Comparison of ENCODE assay signal across 6 cellular contexts in genomic region chr16:23508589-23509440, GRCh38. TPM values are rescaled to one million over a fixed set of nuclear protein-coding genes. Genes with fewer than 3 reads are reported as not detected.
DNase-seq lines count a peak whose midpoint lies in the region; ATAC-seq and TF ChIP-seq lines count a peak whose summit lies in the region.

No MANE protein-coding gene starts in this region.

- peak in 1 of 2 experiments; percentile 52 for DNase-seq in HL-60 (ENCODE audit: low read depth in 1 of 2, low spot score in 1 of 2)
- no peak for DNase-seq in activated T-helper 2 cell treated with anti-CD3 and anti-CD28 coated beads, Interferon-gamma antibody, Interleukin-2, Interleukin-4, amounts not matched to agents 10 μg/mL and 5 μg/mL and 100 μg/mL, durations not matched to agents 14 hours and 24 hours and 36 hours (ENCODE audit: low spot score)
- no peak for DNase-seq in memory B cell (ENCODE audit: low spot score in 2 of 2)
- DNase-seq in NCI-H187 (lab: John Stamatoyannopoulos, UW), result no peak

- ATAC-seq in memory B cell (ENCODE audit: low read depth) (no peak), HG02610 (IDR thresholded peaks at IDR 0.05; ENCODE audit: unreplicated experiment) (no peak), GM21447 (IDR thresholded peaks at IDR 0.05; ENCODE audit: unreplicated experiment) (no peak)

- peaks cover 34% of the 10 kb centered on the region for H3K36me3 Mint-ChIP-seq in activated T-helper 2 cell treated with anti-CD3 and anti-CD28 coated beads, Interferon-gamma antibody, Interleukin-2, Interleukin-4, amounts not matched to agents 10 μg/mL and 5 μg/mL and 100 μg/mL, durations not matched to agents 14 hours and 24 hours and 36 hours (ENCODE audit: low read depth)
- peaks cover 14% of the 10 kb centered on the region for H3K36me3 Mint-ChIP-seq in memory B cell

- peak overlapping the region; percentile 90 for H3K27ac Mint-ChIP-seq in activated T-helper 2 cell treated with anti-CD3 and anti-CD28 coated beads, Interferon-gamma antibody, Interleukin-2, Interleukin-4, amounts not matched to agents 10 μg/mL and 5 μg/mL and 100 μg/mL, durations not matched to agents 14 hours and 24 hours and 36 hours
- peak overlapping the region; percentile 87 for H3K27ac Mint-ChIP-seq in memory B cell

- H3K27me3 Mint-ChIP-seq in activated T-helper 2 cell treated with anti-CD3 and anti-CD28 coated beads, Interferon-gamma antibody, Interleukin-2, Interleukin-4, amounts not matched to agents 10 μg/mL and 5 μg/mL and 100 μg/mL, durations not matched to agents 14 hours and 24 hours and 36 hours (ENCODE audit: low read depth), result no peaks in the 10 kb centered on the region
- no peaks in the 10 kb centered on the region for H3K27me3 Mint-ChIP-seq in memory B cell

- H3K27me3 ChIP-seq in HL-60 (ENCODE audit: insufficient read depth, poor library complexity, severe bottlenecking), result no peaks in the 10 kb centered on the region

- TF ChIP-seq CTCF in HL-60 (IDR thresholded peaks at IDR 0.05; ENCODE audit: insufficient read depth, low read length), result no peak

- H3K9me3 Mint-ChIP-seq in activated T-helper 2 cell treated with anti-CD3 and anti-CD28 coated beads, Interferon-gamma antibody, Interleukin-2, Interleukin-4, amounts not matched to agents 10 μg/mL and 5 μg/mL and 100 μg/mL, durations not matched to agents 14 hours and 24 hours and 36 hours, result no peaks in the 10 kb centered on the region
- no peaks in the 10 kb centered on the region for H3K9me3 Mint-ChIP-seq in memory B cell

- intact Hi-C loops in activated T-helper 2 cell treated with anti-CD3 and anti-CD28 coated beads, Interferon-gamma antibody, Interleukin-2, Interleukin-4, amounts not matched to agents 10 μg/mL and 5 μg/mL and 100 μg/mL, durations not matched to agents 14 hours and 24 hours and 36 hours (cut with micrococcal nuclease), result loop anchor here (1.0 to 10.0 kb wide), 4 partner anchors 48 to 136 kb away; partner anchors contain the start of genes COG7, DCTN5, EARS2 and NDUFAB1

- H3K4me3 ChIP-seq in HL-60 (replicated peaks; ENCODE audit: insufficient read depth, low read length), result peak overlapping the region; percentile 70

- H3K4me1 Mint-ChIP-seq in activated T-helper 2 cell treated with anti-CD3 and anti-CD28 coated beads, Interferon-gamma antibody, Interleukin-2, Interleukin-4, amounts not matched to agents 10 μg/mL and 5 μg/mL and 100 μg/mL, durations not matched to agents 14 hours and 24 hours and 36 hours (ENCODE audit: low read depth), result peaks cover 57% of the 10 kb centered on the region
- peaks cover 47% of the 10 kb centered on the region for H3K4me1 Mint-ChIP-seq in memory B cell

- H3K27ac ChIP-seq in HL-60 (replicated peaks), result peak overlapping the region; percentile 69

- H3K4me3 Mint-ChIP-seq in activated T-helper 2 cell treated with anti-CD3 and anti-CD28 coated beads, Interferon-gamma antibody, Interleukin-2, Interleukin-4, amounts not matched to agents 10 μg/mL and 5 μg/mL and 100 μg/mL, durations not matched to agents 14 hours and 24 hours and 36 hours (ENCODE audit: low read depth), result peak overlapping the region; percentile 91
- peak overlapping the region; percentile 91 for H3K4me3 Mint-ChIP-seq in memory B cell

RNA-seq across cellular contexts. Expression of gene GGA2, which starts 1.5 kb away (rescaled TPM):
- 108 and 110 TPM in 2 replicates for total RNA-seq in activated T-helper 2 cell treated with anti-CD3 and anti-CD28 coated beads, Interferon-gamma antibody, Interleukin-2, Interleukin-4, amounts not matched to agents 10 μg/mL and 5 μg/mL and 100 μg/mL, durations not matched to agents 14 hours and 24 hours and 36 hours

RNA-seq across cellular contexts. Expression of gene EARS2, which starts 48.3 kb away (rescaled TPM):
- total RNA-seq in activated T-helper 2 cell treated with anti-CD3 and anti-CD28 coated beads, Interferon-gamma antibody, Interleukin-2, Interleukin-4, amounts not matched to agents 10 μg/mL and 5 μg/mL and 100 μg/mL, durations not matched to agents 14 hours and 24 hours and 36 hours, result 25.3 and 26.6 TPM in 2 replicates

RNA-seq across cellular contexts. Expression of gene UBFD1, which starts 48.7 kb away (rescaled TPM):
- total RNA-seq in activated T-helper 2 cell treated with anti-CD3 and anti-CD28 coated beads, Interferon-gamma antibody, Interleukin-2, Interleukin-4, amounts not matched to agents 10 μg/mL and 5 μg/mL and 100 μg/mL, durations not matched to agents 14 hours and 24 hours and 36 hours, result 57.7 and 62.5 TPM in 2 replicates

RNA-seq across cellular contexts. Expression of gene COG7, which starts 55.8 kb away (rescaled TPM):
- total RNA-seq in activated T-helper 2 cell treated with anti-CD3 and anti-CD28 coated beads, Interferon-gamma antibody, Interleukin-2, Interleukin-4, amounts not matched to agents 10 μg/mL and 5 μg/mL and 100 μg/mL, durations not matched to agents 14 hours and 24 hours and 36 hours, result 23.8 and 24.2 TPM in 2 replicates
